1 cellular context compared by ENCODE assay signal in genomic region chr6:134375199-134375598, GRCh38.
TF ChIP-seq lines count a peak whose summit lies in the region.

No MANE protein-coding gene starts in this region.

TF ChIP-seq in HepG2, 621 proteins besides CTCF, POLR2A, EP300 and RAD21:
- TF ChIP-seq E2F2 (CRISPR knock-in tag; IDR thresholded peaks at IDR 0.05; ENCODE audit: borderline replicate concordance): no peak
- TF ChIP-seq ZMYM2 (CRISPR knock-in tag; IDR thresholded peaks at IDR 0.05): no peak
- TF ChIP-seq JDP2 (CRISPR knock-in tag; IDR thresholded peaks at IDR 0.05; ENCODE audit: borderline replicate concordance): no peak
- no peak for TF ChIP-seq DRAP1 (CRISPR knock-in tag; IDR thresholded peaks at IDR 0.05)
- no peak for TF ChIP-seq SNRNP70 (IDR thresholded peaks at IDR 0.05; ENCODE audit: low read depth, low read length)
- no peak for TF ChIP-seq ZNF7 (CRISPR knock-in tag; IDR thresholded peaks at IDR 0.05)
- TF ChIP-seq, protein P1, sequence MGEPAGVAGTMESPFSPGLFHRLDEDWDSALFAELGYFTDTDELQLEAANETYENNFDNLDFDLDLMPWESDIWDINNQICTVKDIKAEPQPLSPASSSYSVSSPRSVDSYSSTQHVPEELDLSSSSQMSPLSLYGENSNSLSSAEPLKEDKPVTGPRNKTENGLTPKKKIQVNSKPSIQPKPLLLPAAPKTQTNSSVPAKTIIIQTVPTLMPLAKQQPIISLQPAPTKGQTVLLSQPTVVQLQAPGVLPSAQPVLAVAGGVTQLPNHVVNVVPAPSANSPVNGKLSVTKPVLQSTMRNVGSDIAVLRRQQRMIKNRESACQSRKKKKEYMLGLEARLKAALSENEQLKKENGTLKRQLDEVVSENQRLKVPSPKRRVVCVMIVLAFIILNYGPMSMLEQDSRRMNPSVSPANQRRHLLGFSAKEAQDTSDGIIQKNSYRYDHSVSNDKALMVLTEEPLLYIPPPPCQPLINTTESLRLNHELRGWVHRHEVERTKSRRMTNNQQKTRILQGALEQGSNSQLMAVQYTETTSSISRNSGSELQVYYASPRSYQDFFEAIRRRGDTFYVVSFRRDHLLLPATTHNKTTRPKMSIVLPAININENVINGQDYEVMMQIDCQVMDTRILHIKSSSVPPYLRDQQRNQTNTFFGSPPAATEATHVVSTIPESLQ (CRISPR knock-in tag; conservative IDR thresholded peaks at IDR 0.05): no peak
- TF ChIP-seq, protein P2, sequence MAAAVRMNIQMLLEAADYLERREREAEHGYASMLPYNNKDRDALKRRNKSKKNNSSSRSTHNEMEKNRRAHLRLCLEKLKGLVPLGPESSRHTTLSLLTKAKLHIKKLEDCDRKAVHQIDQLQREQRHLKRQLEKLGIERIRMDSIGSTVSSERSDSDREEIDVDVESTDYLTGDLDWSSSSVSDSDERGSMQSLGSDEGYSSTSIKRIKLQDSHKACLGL (CRISPR knock-in tag; IDR thresholded peaks at IDR 0.05): no peak
- TF ChIP-seq YEATS4 (CRISPR knock-in tag; IDR thresholded peaks at IDR 0.05; ENCODE audit: borderline replicate concordance): no peak
- TF ChIP-seq ATF5 (CRISPR knock-in tag; IDR thresholded peaks at IDR 0.05; ENCODE audit: low read depth): no peak
- TF ChIP-seq, protein P3, sequence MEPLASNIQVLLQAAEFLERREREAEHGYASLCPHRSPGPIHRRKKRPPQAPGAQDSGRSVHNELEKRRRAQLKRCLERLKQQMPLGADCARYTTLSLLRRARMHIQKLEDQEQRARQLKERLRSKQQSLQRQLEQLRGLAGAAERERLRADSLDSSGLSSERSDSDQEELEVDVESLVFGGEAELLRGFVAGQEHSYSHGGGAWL (CRISPR knock-in tag; IDR thresholded peaks at IDR 0.05): no peak
- TF ChIP-seq HOXA3 (CRISPR knock-in tag; IDR thresholded peaks at IDR 0.05): no peak
- no peak for TF ChIP-seq TCF7L2 (IDR thresholded peaks at IDR 0.05; ENCODE audit: low read depth, low read length)
- no peak for TF ChIP-seq ZNF329 (CRISPR knock-in tag; IDR thresholded peaks at IDR 0.05; ENCODE audit: low read depth)
- TF ChIP-seq, protein P4, sequence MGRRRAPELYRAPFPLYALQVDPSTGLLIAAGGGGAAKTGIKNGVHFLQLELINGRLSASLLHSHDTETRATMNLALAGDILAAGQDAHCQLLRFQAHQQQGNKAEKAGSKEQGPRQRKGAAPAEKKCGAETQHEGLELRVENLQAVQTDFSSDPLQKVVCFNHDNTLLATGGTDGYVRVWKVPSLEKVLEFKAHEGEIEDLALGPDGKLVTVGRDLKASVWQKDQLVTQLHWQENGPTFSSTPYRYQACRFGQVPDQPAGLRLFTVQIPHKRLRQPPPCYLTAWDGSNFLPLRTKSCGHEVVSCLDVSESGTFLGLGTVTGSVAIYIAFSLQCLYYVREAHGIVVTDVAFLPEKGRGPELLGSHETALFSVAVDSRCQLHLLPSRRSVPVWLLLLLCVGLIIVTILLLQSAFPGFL (CRISPR knock-in tag; IDR thresholded peaks at IDR 0.05): no peak
- no peak for TF ChIP-seq ZNF75D (CRISPR knock-in tag; IDR thresholded peaks at IDR 0.05; ENCODE audit: borderline replicate concordance)
- TF ChIP-seq, protein P5, sequence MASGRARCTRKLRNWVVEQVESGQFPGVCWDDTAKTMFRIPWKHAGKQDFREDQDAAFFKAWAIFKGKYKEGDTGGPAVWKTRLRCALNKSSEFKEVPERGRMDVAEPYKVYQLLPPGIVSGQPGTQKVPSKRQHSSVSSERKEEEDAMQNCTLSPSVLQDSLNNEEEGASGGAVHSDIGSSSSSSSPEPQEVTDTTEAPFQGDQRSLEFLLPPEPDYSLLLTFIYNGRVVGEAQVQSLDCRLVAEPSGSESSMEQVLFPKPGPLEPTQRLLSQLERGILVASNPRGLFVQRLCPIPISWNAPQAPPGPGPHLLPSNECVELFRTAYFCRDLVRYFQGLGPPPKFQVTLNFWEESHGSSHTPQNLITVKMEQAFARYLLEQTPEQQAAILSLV (CRISPR knock-in tag; IDR thresholded peaks at IDR 0.05; ENCODE audit: borderline replicate concordance): no peak
TF ChIP-seq in HepG2: peak in this region for 0.
